In genomic region chr15:98930591-98930990, GRCh38 we compare ENCODE assay signal across 20 cellular contexts.
"Had no signal": no experiment of that assay in that cellular context is flagged by ENCODE, and none has a peak within 500 bp of the region (broad histone marks: within the 10 kb centered on the region; RNA-seq: fewer than 3 reads in every experiment).

No MANE protein-coding gene starts in this region.

- H3K27ac ChIP-seq: RWPE1 had no signal

- H3K4me2 ChIP-seq: SK-N-SH had no signal

- H3K9me2 ChIP-seq: SK-N-SH had no signal

- DNase-seq: KBM-7, MV-4-11, NCI-H1048, NCI-H1105, NCI-H1436 treated with DMSO at 0.1 percent for 48 hours, NCI-H1694, NCI-H187 treated with DMSO at 0.1 percent for 48 hours, NCI-H2029 treated with DMSO at 0.1 percent for 48 hours, NCI-H2171 treated with DMSO at 0.1 percent for 48 hours, NCI-H345, NCI-H446 treated with DMSO at 0.1 percent for 48 hours, NCI-H510A treated with DMSO at 0.1 percent for 48 hours, NCI-H526, NCI-H82, PC-3, SHP77, SK-N-SH, SW 1271 had no signal

- ATAC-seq: Panc1, PC-3 had no signal
